ENCODE assay signal across 17 cellular contexts in genomic region chr16:87556941-87557459, GRCh38. TPM values are rescaled to one million over a fixed set of nuclear protein-coding genes. Genes with fewer than 3 reads are reported as not detected.
A peak's percentile ranks its signal among the peaks of the same experiment; 100 is the strongest.
DNase-seq lines count a peak whose midpoint lies in the region; ATAC-seq and TF ChIP-seq lines count a peak whose summit lies in the region.
"Had no signal": no experiment of that assay in that cellular context is flagged by ENCODE, and none has a peak within 500 bp of the region (broad histone marks: within the 10 kb centered on the region; RNA-seq: fewer than 3 reads in every experiment).

No MANE protein-coding gene starts in this region.

- peaks cover 7% of the 10 kb centered on the region for H3K4me1 Mint-ChIP-seq in MCF 10A (ENCODE audit: insufficient read depth, unreplicated experiment)

- in situ Hi-C loops in brain microvascular endothelial cell (cut with HindIII; ENCODE audit: low pct_ligation_motif_present, low sequenced_read_pairs): no loop called here

- no peaks in the 10 kb centered on the region for H3K36me3 Mint-ChIP-seq in MCF 10A (ENCODE audit: insufficient read depth, unreplicated experiment)
- H3K36me3 Mint-ChIP-seq: activated naive CD4-positive, alpha-beta T cell treated with anti-CD3 and anti-CD28 coated beads, Interleukin-2, amount 50 U/mL, for 72 hours had no signal

- POLR2A ChIA-PET in MCF 10A (lab: Yijun Ruan, JAX): no interaction called here

- H3K27me3 Mint-ChIP-seq in MCF 10A (ENCODE audit: insufficient read depth, unreplicated experiment): peaks cover 21% of the 10 kb centered on the region

- H3K27ac Mint-ChIP-seq in MCF 10A (ENCODE audit: low read depth, unreplicated experiment): no peak overlapping the region
- H3K27ac Mint-ChIP-seq: activated naive CD4-positive, alpha-beta T cell treated with anti-CD3 and anti-CD28 coated beads, Interleukin-2, amount 50 U/mL, for 72 hours; progenitor cell of endocrine pancreas had no signal

- ATAC-seq in right cardiac atrium (peak; percentile 55 to 83), psoas muscle (peak in 2 of 4 donors; percentile 24 to 41)
- ATAC-seq: activated naive CD4-positive, alpha-beta T cell treated with anti-CD3 and anti-CD28 coated beads, Interleukin-2, amount 50 U/mL, for 72 hours had no signal

- CTCF ChIA-PET in MCF 10A (lab: Yijun Ruan, JAX): interaction anchor here (2.3 kb wide), 1 partner anchor 79 kb away, joined by 5 read pairs; no protein-coding TSS in a partner anchor

- H3K9me3 ChIP-seq in breast epithelium (peaks cover 0 to 8% of the 10 kb centered on the region in 2 donors), right cardiac atrium (ENCODE audit: control insufficient read depth, low read length) (no peaks in the 10 kb centered on the region), psoas muscle (no peaks in the 10 kb centered on the region)

- intact Hi-C loops in breast epithelium (cut with DNase I; ENCODE audit: low total_unique reads) (no loop called here), MCF 10A (cut with micrococcal nuclease) (loop anchor here (10.0 kb wide), 1 partner anchor 62 kb away; the partner anchor contains the start of gene ZCCHC14), right cardiac atrium (cut with DNase I) (no loop called here), psoas muscle (cut with DNase I) (no loop called here)

- peak overlapping the region; percentile 42 to 84 for H3K27ac ChIP-seq in breast epithelium
- H3K27ac ChIP-seq in right cardiac atrium (ENCODE audit: low read length): peak overlapping the region; percentile 55
- peak overlapping the region; percentile 36 for H3K27ac ChIP-seq in psoas muscle
- H3K27ac ChIP-seq in brain microvascular endothelial cell: no peak overlapping the region
- H3K27ac ChIP-seq: 22Rv1 had no signal

- no peak for TF ChIP-seq POLR2A in breast epithelium (IDR thresholded peaks at IDR 0.05)

- H3K4me1 ChIP-seq in breast epithelium (no peaks in the 10 kb centered on the region), right cardiac atrium (ENCODE audit: control insufficient read depth, insufficient read depth, low read length) (peaks cover 7% of the 10 kb centered on the region), psoas muscle (no peaks in the 10 kb centered on the region)

- TF ChIP-seq CTCF in breast epithelium (IDR thresholded peaks at IDR 0.05) (no peak), MCF 10A (IDR thresholded peaks at IDR 0.05; ENCODE audit: unreplicated experiment) (no peak), psoas muscle (IDR thresholded peaks at IDR 0.05) (no peak), brain microvascular endothelial cell (IDR thresholded peaks at IDR 0.05; ENCODE audit: low read depth, low read length, missing control alignments) (no peak)

- DNase-seq in breast epithelium (ENCODE audit: low spot score in 2 of 2): no peak
- DNase-seq in MCF 10A (ENCODE audit: unreplicated experiment): no peak
- peak; percentile 73 to 88 (median 86) for DNase-seq in right cardiac atrium
- DNase-seq in psoas muscle: peak; percentile 43 to 70
- no peak for DNase-seq in DMS79 (lab: John Stamatoyannopoulos, UW)
- DNase-seq in brain microvascular endothelial cell: no peak
- DNase-seq in NCI-H1694 (lab: John Stamatoyannopoulos, UW): no peak
- no peak for DNase-seq in C1 segment of cervical spinal cord (lab: John Stamatoyannopoulos, UW)
- DNase-seq: dermis blood vessel endothelial cell, NCI-H1105 treated with DMSO at 0.1 percent for 48 hours, NCI-H446 treated with DMSO at 0.1 percent for 48 hours had no signal

- BruUV-seq in MCF 10A (replicated peaks; lab: Mats Ljungman, UMichigan): no TSS peak

- H3K4me3 ChIP-seq in breast epithelium (peak overlapping the region in 1 of 3 donors; percentile 7), right cardiac atrium (ENCODE audit: low read length) (no peak overlapping the region), psoas muscle (no peak overlapping the region), brain microvascular endothelial cell (ENCODE audit: low read depth, low read length) (no peak overlapping the region)

- H3K4me3 Mint-ChIP-seq in MCF 10A (ENCODE audit: unreplicated experiment): no peak overlapping the region

- no peaks in the 10 kb centered on the region for H3K36me3 ChIP-seq in breast epithelium
- H3K36me3 ChIP-seq in psoas muscle (ENCODE audit: insufficient read depth in 1 of 2, low read depth in 1 of 2): no peaks in the 10 kb centered on the region
- no peaks in the 10 kb centered on the region for H3K36me3 ChIP-seq in brain microvascular endothelial cell (replicated peaks)

- WGBS in right cardiac atrium: 34% methylated on average over 7 of the region's 7 CpGs
- 22 to 35% (median 25%) methylated on average over 7 of the region's 7 CpGs for WGBS in psoas muscle, 3 donors

- H3K9me3 Mint-ChIP-seq in MCF 10A (ENCODE audit: unreplicated experiment): no peaks in the 10 kb centered on the region

- peaks cover 0 to 10% of the 10 kb centered on the region in 2 donors for H3K27me3 ChIP-seq in breast epithelium
- no peaks in the 10 kb centered on the region for H3K27me3 ChIP-seq in right cardiac atrium (ENCODE audit: control insufficient read depth, insufficient read depth)
- H3K27me3 ChIP-seq in psoas muscle (ENCODE audit: insufficient read depth in 3 of 3, low read length in 2 of 3): peaks cover 0 to 22% (median 3%) of the 10 kb centered on the region in 3 donors
- no peaks in the 10 kb centered on the region for H3K27me3 ChIP-seq in brain microvascular endothelial cell (replicated peaks)

RNA-seq across cellular contexts. Expression of gene JPH3, which starts 45.3 kb away (rescaled TPM):
- total RNA-seq in breast epithelium (under 1 TPM in 1 of 3 donors, not detected in 2; 0.33 TPM), MCF 10A (2022) (not detected in 2 replicates), right cardiac atrium (under 1 TPM; 0.09 to 0.32 (median 0.21) TPM), psoas muscle (under 1 TPM in 2 of 4 donors, not detected in 2; 0.06 to 0.13 TPM)
- polyA plus RNA-seq in right cardiac atrium (0.11 TPM), psoas muscle (under 1 TPM; 0.03 to 0.04 (median 0.04) TPM)
- total RNA-seq: activated CD8-positive, alpha-beta memory T cell treated with anti-CD3 and anti-CD28 coated beads for 36 hours; HT1080; lower leg skin had no signal

Comparison
In these comparisons a context has a peak if more than half of its experiments do, and no peak if none do; other contexts are left out.
1. DNase-seq: peak in right cardiac atrium (3 of 3) and psoas muscle (2 of 2); none in breast epithelium (0 of 2), MCF 10A (single experiment), DMS79 (single experiment), brain microvascular endothelial cell (single experiment), NCI-H1694 (single experiment) and C1 segment of cervical spinal cord (0 of 14).